20 cellular contexts compared by ENCODE assay signal in the genomic region with DNA sequence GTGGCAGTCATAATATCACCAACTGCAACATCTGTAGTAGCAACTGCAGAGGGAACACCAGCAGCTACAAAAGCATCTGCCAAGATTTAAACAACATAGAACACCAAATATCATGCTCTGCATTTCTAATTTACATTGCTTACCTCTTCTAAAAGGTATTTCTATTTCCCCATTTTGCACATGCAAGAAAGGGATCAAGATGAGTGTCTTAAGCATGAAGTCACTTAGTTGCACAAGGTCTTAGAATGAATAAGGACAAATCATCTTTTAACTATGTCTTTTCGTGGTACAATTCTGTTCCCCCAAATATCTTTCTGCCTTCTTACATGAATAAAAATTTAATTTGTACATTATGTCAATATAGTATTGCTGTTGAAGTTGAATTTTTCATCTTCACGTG.
DNase-seq lines count a peak whose midpoint lies in the region; ATAC-seq and TF ChIP-seq lines count a peak whose summit lies in the region.
"Had no signal": no experiment of that assay in that cellular context is flagged by ENCODE, and none has a peak within 500 bp of the region (broad histone marks: within the 10 kb centered on the region; RNA-seq: fewer than 3 reads in every experiment).

No MANE protein-coding gene starts in this region.

- H3K4me1 Mint-ChIP-seq in glutamatergic neuron (ENCODE audit: low read depth, unreplicated experiment) = no peaks in the 10 kb centered on the region
- H3K4me1 Mint-ChIP-seq: neural crest cell had no signal

- CTCF ChIA-PET in AG04450 (lab: Charles Lee) = no interaction called here

- H3K27me3 Mint-ChIP-seq in glutamatergic neuron (ENCODE audit: unreplicated experiment) = no peaks in the 10 kb centered on the region
- H3K27me3 Mint-ChIP-seq: CD4-positive, alpha-beta T cell had no signal

- no peak overlapping the region for H3K27ac Mint-ChIP-seq in glutamatergic neuron (ENCODE audit: unreplicated experiment)
- H3K27ac Mint-ChIP-seq: CD4-positive, alpha-beta T cell had no signal

- H3K4me3 Mint-ChIP-seq in glutamatergic neuron (ENCODE audit: unreplicated experiment) = no peak overlapping the region
- H3K4me3 Mint-ChIP-seq: CD4-positive, alpha-beta T cell; neural crest cell had no signal

- POLR2A ChIA-PET in AG04450 (lab: Yijun Ruan, JAX) = no interaction called here

- no peak overlapping the region for H3K27ac ChIP-seq in AG04450 (ENCODE audit: low read depth, low read length)
- no peak overlapping the region for H3K27ac ChIP-seq in caudate nucleus (ENCODE audit: low read depth, low read length)
- H3K27ac ChIP-seq: A549 had no signal

- peak; percentile 18 for DNase-seq in AG04450 (ENCODE audit: low read depth, low spot score)
- peak; percentile 57 for DNase-seq in LHCN-M2 (ENCODE audit: low read depth)
- DNase-seq in choroid plexus epithelial cell (ENCODE audit: low read depth) = peak; percentile 75
- DNase-seq in glomerular visceral epithelial cell (ENCODE audit: extremely low spot score) = peak; percentile 5
- no peak for DNase-seq in glutamatergic neuron
- DNase-seq in NCI-H128 (lab: John Stamatoyannopoulos, UW; ENCODE audit: unreplicated experiment) = no peak
- DNase-seq in caudate nucleus (lab: John Stamatoyannopoulos, UW) = no peak
- DNase-seq: activated CD4-positive, alpha-beta T cell treated with anti-CD3 and anti-CD28 coated beads for 4 hours; activated effector memory CD4-positive, alpha-beta T cell treated with anti-CD3 and anti-CD28 coated beads, Interleukin-2, amount 50 U/mL, for 16 hours; CD4-positive, alpha-beta T cell; DMS53; KG1; NCI-H1092; NCI-H2081; NCI-H524 had no signal

- no peaks in the 10 kb centered on the region for H3K27me3 ChIP-seq in AG04450 (ENCODE audit: control insufficient read depth, insufficient read depth, low read length)

- no peak for ATAC-seq in GM18519 (IDR thresholded peaks at IDR 0.05; ENCODE audit: low FRiP score, unreplicated experiment)
- ATAC-seq: A549, left lobe of liver, Right ventricle myocardium inferior had no signal

- TF ChIP-seq CTCF in AG04450 (IDR thresholded peaks at IDR 0.05; ENCODE audit: low read depth, low read length) (no peak), choroid plexus epithelial cell (conservative IDR thresholded peaks at IDR 0.05; ENCODE audit: low read depth, low read length) (no peak), glutamatergic neuron (IDR thresholded peaks at IDR 0.05; ENCODE audit: partially characterized antibody, unreplicated experiment) (no peak)

- no peaks in the 10 kb centered on the region for H3K36me3 Mint-ChIP-seq in glutamatergic neuron (ENCODE audit: unreplicated experiment)

- H3K4me3 ChIP-seq in AG04450 (ENCODE audit: low read depth, low read length) (no peak overlapping the region), choroid plexus epithelial cell (ENCODE audit: low read depth, low read length) (no peak overlapping the region)
- H3K4me3 ChIP-seq: A549 had no signal

- H3K9me3 Mint-ChIP-seq in glutamatergic neuron (ENCODE audit: unreplicated experiment) = no peaks in the 10 kb centered on the region

- no peaks in the 10 kb centered on the region; the same call in 1 of the 2 replicates for H3K9me3 ChIP-seq in AG04450 (ENCODE audit: control insufficient read depth, insufficient read depth, low read length)
- H3K9me3 ChIP-seq: A549 had no signal

Comparison
In these comparisons a context has a peak if more than half of its experiments do, and no peak if none do; other contexts are left out.
1. DNase-seq: peak in AG04450 (single experiment), LHCN-M2 (single experiment), choroid plexus epithelial cell (single experiment) and glomerular visceral epithelial cell (single experiment); none in glutamatergic neuron (single experiment), NCI-H128 (single experiment) and caudate nucleus (0 of 61).